10 cellular contexts compared by ENCODE assay signal in genomic region chr1:2821373-2821955, GRCh38.
"Had no signal": no experiment of that assay in that cellular context is flagged by ENCODE, and none has a peak within 500 bp of the region (broad histone marks: within the 10 kb centered on the region; RNA-seq: fewer than 3 reads in every experiment).

No MANE protein-coding gene starts in this region.

- H3K27ac ChIP-seq: adrenal gland, body of pancreas, coronary artery, dorsolateral prefrontal cortex, VCaP had no signal

- H3K9me3 ChIP-seq: adrenal gland, body of pancreas had no signal

- H3K27me3 ChIP-seq: body of pancreas had no signal

- H3K4me3 ChIP-seq: adrenal gland, body of pancreas, coronary artery, dorsolateral prefrontal cortex had no signal

- H3K4me1 ChIP-seq: adrenal gland had no signal

- DNase-seq: activated B cell treated with CpG ODN at 0.5 μM for 24 hours, cerebellar nuclear complex, endodermal cell, foreskin fibroblast, SW 1271 had no signal

- H3K36me3 ChIP-seq: adrenal gland had no signal
